ENCODE assay signal across 19 cellular contexts in the genomic region with DNA sequence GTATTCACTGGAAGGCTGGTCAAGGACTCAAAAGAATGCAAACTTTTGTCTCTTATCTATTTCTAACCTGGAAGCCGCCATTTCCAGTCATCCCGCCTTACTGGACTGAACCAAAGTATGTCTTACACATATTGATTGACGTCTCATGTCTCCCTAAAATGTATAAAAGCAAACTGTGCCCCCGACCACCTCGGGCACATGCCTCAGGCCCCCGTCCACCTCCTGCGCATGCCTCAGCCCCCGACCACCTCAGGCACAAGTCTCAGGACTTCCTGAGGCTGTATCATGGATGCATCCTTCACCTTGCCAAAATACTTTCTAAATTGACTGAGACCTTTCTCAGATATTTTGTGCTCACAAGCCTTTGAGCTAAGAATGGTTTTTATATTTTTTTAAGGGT.
"Had no signal": no experiment of that assay in that cellular context is flagged by ENCODE, and none has a peak within 500 bp of the region (broad histone marks: within the 10 kb centered on the region; RNA-seq: fewer than 3 reads in every experiment).

No MANE protein-coding gene starts in this region.

- H3K4me1 ChIP-seq: SJSA1 had no signal

- H3K4me3 ChIP-seq: MG63, SJSA1, SK-N-MC had no signal

- H3K27me3 ChIP-seq: MG63, SJSA1 had no signal

- H3K27ac ChIP-seq: SJSA1, SK-N-MC had no signal

- H3K36me3 ChIP-seq: MG63, SJSA1 had no signal

- ATAC-seq: HepG2 had no signal

- H3K9me3 ChIP-seq: MG63, SJSA1 had no signal

- DNase-seq: IMR-90, Karpas-422, KG1, MG63, NCI-H1092 treated with DMSO at 0.1 percent for 48 hours, NCI-H1436 treated with DMSO at 0.1 percent for 48 hours, NCI-H1694, NCI-H1930, NCI-H2171, NCI-H226, NCI-H446, NCI-H510A, NCI-H524 treated with DMSO at 0.1 percent for 48 hours, Right ventricle myocardium superior, RPMI8226, SIG-M5 had no signal
